ENCODE assay signal across 10 cellular contexts in genomic region chr12:106300761-106301160, GRCh38. TPM values are rescaled to one million over a fixed set of nuclear protein-coding genes. Genes with fewer than 3 reads are reported as not detected.
A peak's percentile ranks its signal among the peaks of the same experiment; 100 is the strongest.
DNase-seq lines count a peak whose midpoint lies in the region; ATAC-seq and TF ChIP-seq lines count a peak whose summit lies in the region.
"Had no signal": no experiment of that assay in that cellular context is flagged by ENCODE, and none has a peak within 500 bp of the region (broad histone marks: within the 10 kb centered on the region; RNA-seq: fewer than 3 reads in every experiment).

No MANE protein-coding gene starts in this region.

- CTCF ChIA-PET in CD4-positive, alpha-beta T cell (lab: Charles Lee) = interaction anchor here (1.7 to 3.5 kb wide), 4 partner anchors 18 to 77 kb away, joined by 5 to 19 read pairs (median 14); partner anchors contain the start of gene POLR3B

- TF ChIP-seq CTCF in CD4-positive, alpha-beta T cell (IDR thresholded peaks at IDR 0.05) = no peak

- POLR2A ChIA-PET in CD4-positive, alpha-beta T cell (lab: Charles Lee) = interaction anchor here (1.1 to 5.8 kb wide), 11 partner anchors 10 to 1065 kb away, joined by 3 to 157 read pairs (median 12); partner anchors contain the start of genes APPL2, CKAP4, POLR3B and TMEM263

- no peaks in the 10 kb centered on the region for H3K9me3 ChIP-seq in CD4-positive, alpha-beta T cell (ENCODE audit: control insufficient read depth, low read length)

- H3K27me3 ChIP-seq in CD4-positive, alpha-beta T cell (ENCODE audit: control insufficient read depth, insufficient read depth, low read length) = no peaks in the 10 kb centered on the region

- H3K27ac ChIP-seq in CD4-positive, alpha-beta T cell (ENCODE audit: low read depth, low read length) = peak overlapping the region; percentile 100

- no peaks in the 10 kb centered on the region for H3K27me3 Mint-ChIP-seq in CD4-positive, alpha-beta T cell
- H3K27me3 Mint-ChIP-seq in effector memory CD8-positive, alpha-beta T cell = no peaks in the 10 kb centered on the region

- no peak for DNase-seq in CD4-positive, alpha-beta T cell
- DNase-seq in LoVo (ENCODE audit: low spot score) (peak; percentile 25), pons (ENCODE audit: low spot score) (peak; percentile 65), islet precursor cell (no peak), HUDEP-2 (lab: John Stamatoyannopoulos, UW; ENCODE audit: unreplicated experiment in 76 of 76) (no peak), cerebellar nuclear complex (lab: John Stamatoyannopoulos, UW) (no peak)
- no peak for DNase-seq in effector memory CD8-positive, alpha-beta T cell
- DNase-seq in stimulated activated CD4-positive, alpha-beta T cell treated with anti-CD3 and anti-CD28 coated beads, Interleukin-4, amount 100 ng/mL, for 1 hour = no peak
- DNase-seq: kidney, MM.1S had no signal

- intact Hi-C loops in CD4-positive, alpha-beta T cell (cut with DNase I, micrococcal nuclease) = loop anchor here in 1 of 2 experiments (5.0 to 10.0 kb wide), 2 partner anchors 792 to 1316 kb away; partner anchors contain the start of genes CRY1 and NOPCHAP1

- ATAC-seq in CD4-positive, alpha-beta T cell (ENCODE audit: poor library complexity) = no peak
- no peak for ATAC-seq in effector memory CD8-positive, alpha-beta T cell (replicated peaks)

- H3K9me3 Mint-ChIP-seq in CD4-positive, alpha-beta T cell = no peaks in the 10 kb centered on the region
- H3K9me3 Mint-ChIP-seq in effector memory CD8-positive, alpha-beta T cell = no peaks in the 10 kb centered on the region

- H3K4me3 Mint-ChIP-seq in CD4-positive, alpha-beta T cell = peak overlapping the region; percentile 94
- H3K4me3 Mint-ChIP-seq in effector memory CD8-positive, alpha-beta T cell = peak overlapping the region in 1 of 2 donors; percentile 20

- peaks cover 33% of the 10 kb centered on the region for H3K36me3 Mint-ChIP-seq in CD4-positive, alpha-beta T cell (ENCODE audit: low read depth)
- H3K36me3 Mint-ChIP-seq in effector memory CD8-positive, alpha-beta T cell (ENCODE audit: insufficient read depth) = peaks cover 31% of the 10 kb centered on the region

- H3K4me1 Mint-ChIP-seq in CD4-positive, alpha-beta T cell (ENCODE audit: low read depth) = peaks cover 52% of the 10 kb centered on the region
- peaks cover 33 to 40% of the 10 kb centered on the region in 2 donors for H3K4me1 Mint-ChIP-seq in effector memory CD8-positive, alpha-beta T cell (ENCODE audit: low read depth in 2 of 2)

- peak overlapping the region; percentile 99 for H3K27ac Mint-ChIP-seq in CD4-positive, alpha-beta T cell
- peak overlapping the region; percentile 100 for H3K27ac Mint-ChIP-seq in effector memory CD8-positive, alpha-beta T cell

RNA-seq across cellular contexts. Expression of gene TCP11L2, which starts 1.8 kb away (rescaled TPM):
- 100 to 1,000 TPM; 139 to 144 TPM for total RNA-seq in CD4-positive, alpha-beta T cell

RNA-seq across cellular contexts. Expression of gene CKAP4, which starts 52.9 kb away (rescaled TPM):
- 10 to 100 TPM; 14.7 to 15.7 TPM for total RNA-seq in CD4-positive, alpha-beta T cell

RNA-seq across cellular contexts. Expression of gene POLR3B, which starts 56.8 kb away (rescaled TPM):
- total RNA-seq in CD4-positive, alpha-beta T cell = 1 to 10 TPM; 2.5 to 2.6 TPM

Comparison
In these comparisons a context has a peak if more than half of its experiments do, and no peak if none do; other contexts are left out.
1. DNase-seq: peak in LoVo (single experiment) and pons (single experiment); none in CD4-positive, alpha-beta T cell (0 of 10), effector memory CD8-positive, alpha-beta T cell (0 of 3), stimulated activated CD4-positive, alpha-beta T cell treated with anti-CD3 and anti-CD28 coated beads, Interleukin-4, amount 100 ng/mL, for 1 hour (single experiment), islet precursor cell (single experiment), HUDEP-2 (0 of 76) and cerebellar nuclear complex (0 of 2).